In the genomic region with DNA sequence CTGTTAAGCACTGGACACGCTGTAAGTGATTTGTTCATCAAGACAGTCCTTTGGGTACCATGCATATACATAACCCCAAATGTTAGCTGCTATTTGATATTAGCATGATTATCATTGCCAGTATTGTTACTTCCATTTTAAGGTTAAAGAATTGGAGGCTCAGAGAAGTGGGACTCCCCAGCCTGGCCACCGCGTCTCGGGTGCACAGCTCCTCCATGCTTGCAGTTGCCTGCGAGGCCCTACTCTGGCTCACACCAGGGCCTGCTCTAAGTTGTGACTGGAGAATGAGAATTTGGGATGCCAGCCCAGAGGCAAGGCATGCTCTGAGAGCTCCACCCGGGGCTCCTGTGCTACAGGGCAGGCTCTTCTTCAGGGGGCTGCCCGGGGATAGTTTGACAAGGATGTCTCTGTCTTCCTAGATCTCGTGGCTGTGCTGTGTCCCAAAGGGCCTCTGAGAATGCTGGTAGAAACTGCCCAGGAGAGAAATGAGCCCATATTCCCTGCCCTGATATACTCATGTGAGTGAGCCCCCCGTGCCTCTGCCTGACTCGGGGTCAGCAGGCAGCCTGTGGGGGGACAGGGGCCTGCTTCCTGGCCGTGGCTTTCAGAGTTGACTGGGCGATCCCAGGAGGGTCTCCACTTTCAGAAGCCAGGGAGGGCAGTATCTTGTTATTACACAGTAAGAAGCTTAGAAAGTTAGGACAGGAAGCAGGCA, we compare ENCODE assay signal across 16 cellular contexts. TPM values are rescaled to one million over a fixed set of nuclear protein-coding genes. Genes with fewer than 3 reads are reported as not detected.
DNase-seq lines count a peak whose midpoint lies in the region; ATAC-seq and TF ChIP-seq lines count a peak whose summit lies in the region.
"Had no signal": no experiment of that assay in that cellular context is flagged by ENCODE, and none has a peak within 500 bp of the region (broad histone marks: within the 10 kb centered on the region; RNA-seq: fewer than 3 reads in every experiment).

No MANE protein-coding gene starts in this region.

- in situ Hi-C loops in SK-MEL-5 (cut with HindIII; ENCODE audit: low pct_unique_long_range_greater_than_20kb, low sequenced_read_pairs) = no loop called here

- H3K36me3 ChIP-seq in BLaER1 treated with 17β-estradiol and CSF1 and Interleukin-3, amounts not matched to agents 10 nM and 100 nM = peaks cover 0 to 27% (median 0%) of the 10 kb centered on the region in 11 experiments; a peak in 2 of 22 replicates
- peaks cover 0 to 97% (median 52%) of the 10 kb centered on the region in 6 donors for H3K36me3 ChIP-seq in spleen

- H3K27me3 ChIP-seq in BLaER1 treated with 17β-estradiol and CSF1 and Interleukin-3, amounts not matched to agents 10 nM and 100 nM = no peaks in the 10 kb centered on the region
- H3K27me3 ChIP-seq in spleen (replicated peaks in 1 of 7) = no peaks in the 10 kb centered on the region

- peaks cover 43 to 84% (median 68%) of the 10 kb centered on the region in 10 experiments for H3K4me1 ChIP-seq in BLaER1 treated with 17β-estradiol and CSF1 and Interleukin-3, amounts not matched to agents 10 nM and 100 nM
- peaks cover 6 to 35% (median 24%) of the 10 kb centered on the region in 6 donors for H3K4me1 ChIP-seq in spleen

- H3K4me1 Mint-ChIP-seq in nephron progenitor cell = peaks cover 14% of the 10 kb centered on the region

- no peak for TF ChIP-seq POLR2A in spleen (IDR thresholded peaks at IDR 0.05)

- no peak overlapping the region for H3K4me3 ChIP-seq in BLaER1 treated with 17β-estradiol and CSF1 and Interleukin-3, amounts not matched to agents 10 nM and 100 nM
- no peak overlapping the region for H3K4me3 ChIP-seq in spleen
- H3K4me3 ChIP-seq: GM23248 had no signal

- H3K9me3 ChIP-seq in BLaER1 treated with 17β-estradiol and CSF1 and Interleukin-3, amounts not matched to agents 10 nM and 100 nM (replicated peaks in 1 of 11) = 0 out of 22 replicates have a peak, but pooled peaks cover 0 to 4% (median 0%) of the 10 kb centered on the region in 11 experiments
- no peaks in the 10 kb centered on the region for H3K9me3 ChIP-seq in spleen

- peaks cover 10% of the 10 kb centered on the region for H3K27me3 Mint-ChIP-seq in nephron progenitor cell (ENCODE audit: low read depth, poor library complexity)
- H3K27me3 Mint-ChIP-seq: CD4-positive, alpha-beta memory T cell had no signal

- intact Hi-C loops in spleen (cut with DNase I; ENCODE audit: low total_unique reads) = no loop called here

- H3K27ac ChIP-seq in BLaER1 treated with 17β-estradiol and CSF1 and Interleukin-3, amounts not matched to agents 10 nM and 100 nM = no peak overlapping the region; a peak in 1 of 22 replicates
- H3K27ac ChIP-seq in spleen = no peak overlapping the region
- H3K27ac ChIP-seq: GM23248 had no signal

- no peak overlapping the region for H3K4me3 Mint-ChIP-seq in nephron progenitor cell
- H3K4me3 Mint-ChIP-seq: CD4-positive, alpha-beta memory T cell had no signal

- DNase-seq in SK-MEL-5 (ENCODE audit: low read depth, low spot score) (peak; percentile 59), nephron progenitor cell (no peak), spleen (peak; percentile 49), NCI-H82 (lab: John Stamatoyannopoulos, UW) (no peak), HuH-7.5 (ENCODE audit: low spot score) (no peak)
- DNase-seq: Calu3; CD4-positive, alpha-beta memory T cell; COR-L47; DMS53; DMS79 treated with DMSO at 0.1 percent for 48 hours; GF-D8; GM23248; H7; HCEC 1CT had no signal

- H3K36me3 Mint-ChIP-seq in nephron progenitor cell (ENCODE audit: low read depth) = peaks cover 9% of the 10 kb centered on the region
- H3K36me3 Mint-ChIP-seq: CD4-positive, alpha-beta memory T cell had no signal

- no peaks in the 10 kb centered on the region for H3K9me3 Mint-ChIP-seq in nephron progenitor cell

- TF ChIP-seq CTCF in nephron progenitor cell (IDR thresholded peaks at IDR 0.05) = no peak
- no peak for TF ChIP-seq CTCF in spleen (IDR thresholded peaks at IDR 0.05 in 8 of 11, conservative IDR thresholded peaks at IDR 0.05 in 3 of 11)

- no peak overlapping the region for H3K9ac ChIP-seq in BLaER1 treated with 17β-estradiol and CSF1 and Interleukin-3, amounts not matched to agents 10 nM and 100 nM
- H3K9ac ChIP-seq: GM23248 had no signal

- peaks cover 0 to 10% (median 0%) of the 10 kb centered on the region in 11 experiments; a peak in 2 of 22 replicates for H4K20me1 ChIP-seq in BLaER1 treated with 17β-estradiol and CSF1 and Interleukin-3, amounts not matched to agents 10 nM and 100 nM

- peak overlapping the region in 8 of 11 experiments; percentile 19 to 75 (median 47); a peak in 13 of 22 replicates for H3K4me2 ChIP-seq in BLaER1 treated with 17β-estradiol and CSF1 and Interleukin-3, amounts not matched to agents 10 nM and 100 nM

- peak overlapping the region; percentile 66 for H3K27ac Mint-ChIP-seq in nephron progenitor cell
- H3K27ac Mint-ChIP-seq: CD4-positive, alpha-beta memory T cell had no signal

- ATAC-seq in GM18511 (IDR thresholded peaks at IDR 0.05; ENCODE audit: unreplicated experiment) = no peak

- WGBS in spleen, 5 donors = 84 to 97% (median 95%) methylated on average over 12 of the region's 12 CpGs

RNA-seq across cellular contexts. Expression of gene PSEN2, which starts 19.4 kb away (rescaled TPM):
- 79.2 and 81.6 TPM in 2 replicates for total RNA-seq in SK-MEL-5 (2014; rRNA removed; shearing (Covaris generic))
- polyA plus RNA-seq in SK-MEL-5 (2015; cell fraction: cytosol; rRNA removed) = 47.6 and 50.3 TPM in 2 replicates
- 71.5 and 96.9 TPM in 2 replicates for polyA plus RNA-seq in SK-MEL-5 (2015; cell fraction: nucleus; rRNA removed)
- total RNA-seq in spleen = 10 to 100 TPM; 24.5 to 57.0 (median 38.3) TPM
- polyA plus RNA-seq in spleen = 10 to 100 TPM in 1 of 3 donors, 1 to 10 TPM in 2; 6.3 to 16.7 (median 8.9) TPM

RNA-seq across cellular contexts. Expression of gene COQ8A, which starts 50.3 kb away (rescaled TPM):
- total RNA-seq in SK-MEL-5 (2014; rRNA removed; shearing (Covaris generic)) = 20.2 and 22.8 TPM in 2 replicates
- polyA plus RNA-seq in SK-MEL-5 (2015; cell fraction: cytosol; rRNA removed) = 22.9 and 27.3 TPM in 2 replicates
- 42.9 and 52.2 TPM in 2 replicates for polyA plus RNA-seq in SK-MEL-5 (2015; cell fraction: nucleus; rRNA removed)
- 10 to 100 TPM; 31.0 to 44.7 (median 38.1) TPM for total RNA-seq in spleen
- 10 to 100 TPM; 44.9 to 59.4 (median 52.4) TPM for polyA plus RNA-seq in spleen

Comparison
In these comparisons a context has a peak if more than half of its experiments do, and no peak if none do; other contexts are left out.
1. DNase-seq: peak in SK-MEL-5 (single experiment) and spleen (single experiment); none in nephron progenitor cell (single experiment), NCI-H82 (single experiment) and HuH-7.5 (single experiment).